8 cellular contexts compared by ENCODE assay signal in the genomic region with DNA sequence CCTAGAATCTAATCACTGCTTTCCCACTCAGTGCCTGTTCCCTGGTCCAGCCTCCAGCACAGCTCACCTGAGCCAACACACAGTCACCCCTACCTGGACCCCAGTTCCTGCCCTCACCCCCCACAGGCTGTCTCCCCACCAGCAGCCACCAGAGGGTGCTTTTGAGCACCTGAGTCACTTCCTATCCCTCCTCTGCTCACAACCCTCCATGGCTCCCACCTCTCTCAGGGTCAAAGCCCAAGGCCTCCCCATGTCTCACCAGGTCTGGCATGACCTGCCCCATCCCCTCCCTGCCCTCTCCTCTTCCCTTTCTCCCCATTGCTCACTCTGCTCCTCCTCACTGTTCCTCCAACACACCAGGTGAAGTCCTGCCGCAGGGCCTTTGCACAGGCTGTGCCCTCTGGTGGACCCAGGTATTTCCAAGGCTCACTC. TPM values are rescaled to one million over a fixed set of nuclear protein-coding genes. Genes with fewer than 3 reads are reported as not detected.
A peak's percentile ranks its signal among the peaks of the same experiment; 100 is the strongest.
DNase-seq lines count a peak whose midpoint lies in the region; ATAC-seq and TF ChIP-seq lines count a peak whose summit lies in the region.

No MANE protein-coding gene starts in this region.

- peaks cover 2 to 10% of the 10 kb centered on the region in 2 donors for H3K27me3 Mint-ChIP-seq in CD4-positive, alpha-beta memory T cell

- TF ChIP-seq CTCF in LNCAP (IDR thresholded peaks at IDR 0.05) (peak; percentile 37; the same call in 1 of the 2 replicates), fibroblast of pulmonary artery (IDR thresholded peaks at IDR 0.05; ENCODE audit: low read length, missing control alignments) (peak; percentile 52)

- H3K27ac ChIP-seq in CD4-positive, alpha-beta memory T cell (ENCODE audit: low read depth, low read length), result no peak overlapping the region

- no peaks in the 10 kb centered on the region for H3K9me3 Mint-ChIP-seq in CD4-positive, alpha-beta memory T cell

- no peak for ATAC-seq in GM18498 (IDR thresholded peaks at IDR 0.05; ENCODE audit: unreplicated experiment)

- H3K36me3 ChIP-seq in CD4-positive, alpha-beta memory T cell (ENCODE audit: insufficient read depth, low read length), result no peaks in the 10 kb centered on the region

- POLR2A ChIA-PET in CD4-positive, alpha-beta memory T cell (lab: Charles Lee; ENCODE audit: partially characterized antibody), result interaction anchor here (0.6 kb wide), 1 partner anchor 60 kb away, joined by 3 read pairs; no protein-coding TSS in a partner anchor

- peak overlapping the region in 2 of 7 donors; percentile 65 to 76 for H3K27ac Mint-ChIP-seq in CD4-positive, alpha-beta memory T cell

- DNase-seq in CD4-positive, alpha-beta memory T cell, result peak; percentile 53 to 65 (median 61)
- peak; percentile 46 for DNase-seq in activated T-cell treated with anti-CD3 and anti-CD28 coated beads for 24 hours (ENCODE audit: low read depth)
- no peak for DNase-seq in fibroblast of pulmonary artery (ENCODE audit: low read depth)
- DNase-seq in stimulated activated CD4-positive, alpha-beta T cell treated with anti-CD3 and anti-CD28 coated beads, Interleukin-1b, Interleukin-23, amount 100 ng/mL, for 4 hours (ENCODE audit: low read depth in 2 of 2), result peak; percentile 57 to 61
- no peak for DNase-seq in NCI-H1694 (lab: John Stamatoyannopoulos, UW)
- no peak for DNase-seq in NCI-H187 (lab: John Stamatoyannopoulos, UW)

- peak overlapping the region in 2 of 8 donors; percentile 20 to 64 for H3K4me3 Mint-ChIP-seq in CD4-positive, alpha-beta memory T cell

- CTCF ChIA-PET in CD4-positive, alpha-beta memory T cell (lab: Charles Lee; ENCODE audit: partially characterized antibody), result interaction anchor here (1.0 to 11.3 kb wide), 3 partner anchors 59 to 182 kb away, joined by 3 to 162 read pairs (median 3); a partner anchor contains a TSS

- H3K4me1 Mint-ChIP-seq in CD4-positive, alpha-beta memory T cell, result peaks cover 6 to 12% (median 7%) of the 10 kb centered on the region in 4 donors

- peaks cover 4% of the 10 kb centered on the region for H3K4me1 ChIP-seq in CD4-positive, alpha-beta memory T cell (ENCODE audit: insufficient read depth, low read length)

- no peak overlapping the region for H3K4me3 ChIP-seq in CD4-positive, alpha-beta memory T cell (ENCODE audit: low read length in 2 of 2)
- H3K4me3 ChIP-seq in fibroblast of pulmonary artery (replicated peaks; ENCODE audit: low read depth, low read length), result no peak overlapping the region

- H3K36me3 Mint-ChIP-seq in CD4-positive, alpha-beta memory T cell, result no peaks in the 10 kb centered on the region

- H3K9me3 ChIP-seq in CD4-positive, alpha-beta memory T cell (ENCODE audit: control insufficient read depth in 1 of 2, low read length in 2 of 2), result no peaks in the 10 kb centered on the region

- no peaks in the 10 kb centered on the region for H3K27me3 ChIP-seq in CD4-positive, alpha-beta memory T cell (ENCODE audit: insufficient read depth, low read length)

- intact Hi-C loops in CD4-positive, alpha-beta memory T cell (cut with micrococcal nuclease), result no loop called here

RNA-seq across cellular contexts. Expression of a gene that starts 7.1 kb away (rescaled TPM):
- total RNA-seq in CD4-positive, alpha-beta memory T cell, result 10 to 100 TPM; 86.9 to 93.9 TPM
- polyA plus RNA-seq in CD4-positive, alpha-beta memory T cell, result 10 to 100 TPM; 10.7 to 31.6 TPM

Comparison
In these comparisons a context has a peak if more than half of its experiments do, and no peak if none do; other contexts are left out.
1. DNase-seq: peak in CD4-positive, alpha-beta memory T cell (5 of 5), activated T-cell treated with anti-CD3 and anti-CD28 coated beads for 24 hours (single experiment) and stimulated activated CD4-positive, alpha-beta T cell treated with anti-CD3 and anti-CD28 coated beads, Interleukin-1b, Interleukin-23, amount 100 ng/mL, for 4 hours (2 of 2); none in fibroblast of pulmonary artery (single experiment), NCI-H1694 (single experiment) and NCI-H187 (0 of 2).